In the genomic region with DNA sequence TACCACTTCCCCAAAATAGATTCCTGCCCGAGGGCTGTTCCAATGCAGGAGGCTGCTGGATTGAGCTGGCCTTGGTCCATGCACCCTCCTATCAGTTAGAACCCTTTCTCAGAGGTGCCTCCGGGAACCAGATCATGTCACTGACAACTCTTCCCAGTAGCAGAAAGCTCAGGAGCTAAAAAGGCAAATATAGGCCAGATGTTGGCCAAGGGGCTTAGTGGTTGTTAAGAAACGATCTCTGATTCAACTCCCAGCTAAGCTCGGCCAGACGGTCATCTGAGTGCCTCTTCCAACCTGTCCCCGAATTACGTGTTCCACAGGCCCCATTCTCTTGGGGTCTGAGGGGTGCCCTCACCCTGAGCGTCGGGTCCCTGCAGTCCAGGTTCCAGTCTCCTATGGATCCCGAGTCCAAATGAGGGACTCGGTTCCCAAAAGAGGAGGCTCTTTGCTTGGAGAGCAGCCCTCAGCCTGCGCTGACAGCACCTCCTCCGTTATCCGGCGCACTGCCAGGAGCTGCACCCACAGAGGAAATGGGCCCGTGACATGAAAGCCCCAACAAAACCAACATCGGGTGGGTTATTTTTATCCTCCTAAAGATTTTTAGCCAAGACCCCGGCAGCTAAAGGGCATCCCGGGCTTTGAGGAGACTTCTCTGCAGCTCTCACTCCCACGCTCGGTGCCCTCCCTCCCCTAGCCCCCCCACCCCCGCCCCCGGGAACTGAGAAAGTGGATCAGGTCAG, we compare ENCODE assay signal across 9 cellular contexts.
DNase-seq lines count a peak whose midpoint lies in the region; ATAC-seq lines count a peak whose summit lies in the region.
"Had no signal": no experiment of that assay in that cellular context is flagged by ENCODE, and none has a peak within 500 bp of the region (broad histone marks: within the 10 kb centered on the region; RNA-seq: fewer than 3 reads in every experiment).

No MANE protein-coding gene starts in this region.

- H3K27me3 ChIP-seq in right cardiac atrium (ENCODE audit: control insufficient read depth, insufficient read depth): no peaks in the 10 kb centered on the region
- H3K27me3 ChIP-seq: SJSA1 had no signal

- no peaks in the 10 kb centered on the region for H3K9me3 ChIP-seq in right cardiac atrium (ENCODE audit: control insufficient read depth, low read length)
- H3K9me3 ChIP-seq: SJSA1 had no signal

- intact Hi-C loops in right cardiac atrium (cut with DNase I): no loop called here

- H3K27ac ChIP-seq in right cardiac atrium (ENCODE audit: low read length): no peak overlapping the region
- H3K27ac ChIP-seq: SJSA1 had no signal

- H3K4me3 ChIP-seq in right cardiac atrium (ENCODE audit: low read length): no peak overlapping the region
- H3K4me3 ChIP-seq: SJSA1 had no signal

- peak; percentile 23 for DNase-seq in AG08395 (ENCODE audit: low spot score)
- DNase-seq in activated CD8-positive, alpha-beta memory T cell treated with anti-CD3 and anti-CD28 coated beads for 1 hour (ENCODE audit: extremely low read depth in 1 of 2, low read depth in 1 of 2): peak; percentile 18 to 38
- DNase-seq in right cardiac atrium: peak in 2 of 3 donors; percentile 78 to 81
- DNase-seq in stimulated activated naive CD4-positive, alpha-beta T cell treated with Interleukin-2 at 50 U/mL for 16 hours (lab: John Stamatoyannopoulos, UW): peak; percentile 32
- DNase-seq in NCI-H2029 (lab: John Stamatoyannopoulos, UW): no peak

- ATAC-seq in HG03066 (IDR thresholded peaks at IDR 0.05; ENCODE audit: low read depth, unreplicated experiment) (peak; percentile 40), right cardiac atrium (peak in 1 of 2 donors; percentile 10), HG02884 (IDR thresholded peaks at IDR 0.05; ENCODE audit: unreplicated experiment) (no peak), GM19035 (IDR thresholded peaks at IDR 0.05; ENCODE audit: unreplicated experiment) (no peak)

- 30% methylated on average over 23 of the region's 23 CpGs for WGBS in right cardiac atrium

- H3K4me1 ChIP-seq in right cardiac atrium (ENCODE audit: control insufficient read depth, insufficient read depth, low read length): peaks cover 8% of the 10 kb centered on the region
